ENCODE assay signal across 19 cellular contexts in genomic region chr16:85994492-85995433, GRCh38.
A peak's percentile ranks its signal among the peaks of the same experiment; 100 is the strongest.
DNase-seq lines count a peak whose midpoint lies in the region; ATAC-seq and TF ChIP-seq lines count a peak whose summit lies in the region.
"Had no signal": no experiment of that assay in that cellular context is flagged by ENCODE, and none has a peak within 500 bp of the region (broad histone marks: within the 10 kb centered on the region; RNA-seq: fewer than 3 reads in every experiment).

No MANE protein-coding gene starts in this region.

- H3K4me3 Mint-ChIP-seq in activated T-cell treated with anti-CD3 and anti-CD28 coated beads, Interleukin-2, amount 50 U/mL, for 72 hours: peak overlapping the region; percentile 6 to 45
- no peak overlapping the region for H3K4me3 Mint-ChIP-seq in activated T-cell treated with anti-CD3 and anti-CD28 coated beads, Interleukin-2, amount 50 U/mL, for 4 hours

- H3K36me3 ChIP-seq in Peyer's patch: no peaks in the 10 kb centered on the region
- H3K36me3 ChIP-seq: HAP-1, ovary had no signal

- TF ChIP-seq POLR2A in Peyer's patch (IDR thresholded peaks at IDR 0.05): no peak

- H3K27ac ChIP-seq in Peyer's patch: peak overlapping the region in 2 of 4 donors; percentile 35 to 65
- H3K27ac ChIP-seq: ovary had no signal

- no peak overlapping the region for H3K27ac Mint-ChIP-seq in activated T-cell treated with anti-CD3 and anti-CD28 coated beads, Interleukin-2, amount 50 U/mL, for 72 hours

- H3K36me3 Mint-ChIP-seq in activated T-cell treated with anti-CD3 and anti-CD28 coated beads, Interleukin-2, amount 50 U/mL, for 72 hours (ENCODE audit: insufficient read depth in 2 of 2): no peaks in the 10 kb centered on the region
- no peaks in the 10 kb centered on the region for H3K36me3 Mint-ChIP-seq in activated T-cell treated with anti-CD3 and anti-CD28 coated beads, Interleukin-2, amount 50 U/mL, for 4 hours (ENCODE audit: insufficient read depth)

- peaks cover 0 to under 1% (median 0%) of the 10 kb centered on the region in 4 donors for H3K4me1 ChIP-seq in Peyer's patch
- H3K4me1 ChIP-seq: HAP-1 had no signal

- DNase-seq in activated T-cell treated with anti-CD3 and anti-CD28 coated beads, Interleukin-2, amount 50 U/mL, for 72 hours: no peak
- no peak for DNase-seq in activated T-cell treated with anti-CD3 and anti-CD28 coated beads, Interleukin-2, amount 50 U/mL, for 4 hours
- DNase-seq in Peyer's patch: peak in 2 of 3 donors; percentile 54 to 66
- peak; percentile 32 for DNase-seq in kidney tubule cell (ENCODE audit: low spot score)
- DNase-seq in superior temporal gyrus (ENCODE audit: extremely low spot score): peak; percentile 19
- DNase-seq in DMS153 treated with DMSO at 0.1 percent for 48 hours (lab: John Stamatoyannopoulos, UW; ENCODE audit: unreplicated experiment): no peak
- DNase-seq: activated T-cell treated with anti-CD3 and anti-CD28 coated beads for 4 hours; caudate nucleus; effector CD8-positive, alpha-beta T cell; hippocampal formation; kidney glomerular epithelial cell; mucosa of descending colon; NCI-H1436 treated with DMSO at 0.1 percent for 48 hours; NCI-H345; ovary; T-helper 9 cell had no signal

- H3K27me3 Mint-ChIP-seq in activated T-cell treated with anti-CD3 and anti-CD28 coated beads, Interleukin-2, amount 50 U/mL, for 72 hours (ENCODE audit: low read depth): no peaks in the 10 kb centered on the region
- no peaks in the 10 kb centered on the region for H3K27me3 Mint-ChIP-seq in activated T-cell treated with anti-CD3 and anti-CD28 coated beads, Interleukin-2, amount 50 U/mL, for 4 hours (ENCODE audit: low read depth)

- peak overlapping the region in 1 of 4 donors; percentile 9 for H3K4me3 ChIP-seq in Peyer's patch
- H3K4me3 ChIP-seq: HAP-1, mucosa of descending colon, ovary had no signal

- no peak for TF ChIP-seq CTCF in Peyer's patch (IDR thresholded peaks at IDR 0.05)

- no peaks in the 10 kb centered on the region for H3K9me3 ChIP-seq in Peyer's patch
- H3K9me3 ChIP-seq: HAP-1, mucosa of descending colon, ovary had no signal

- H3K27me3 ChIP-seq in Peyer's patch: no peaks in the 10 kb centered on the region
- H3K27me3 ChIP-seq: ovary had no signal

- no peak for ATAC-seq in activated T-cell treated with anti-CD3 and anti-CD28 coated beads, Interleukin-2, amount 50 U/mL, for 72 hours (replicated peaks in 1 of 2)
- no peak for ATAC-seq in activated T-cell treated with anti-CD3 and anti-CD28 coated beads, Interleukin-2, amount 50 U/mL, for 4 hours
- ATAC-seq in HG02981 (IDR thresholded peaks at IDR 0.05; ENCODE audit: unreplicated experiment): no peak
- ATAC-seq in GM21825 (IDR thresholded peaks at IDR 0.05; ENCODE audit: unreplicated experiment): no peak

- H3K4me1 Mint-ChIP-seq in activated T-cell treated with anti-CD3 and anti-CD28 coated beads, Interleukin-2, amount 50 U/mL, for 72 hours (ENCODE audit: low read depth): peaks cover 62% of the 10 kb centered on the region
- peaks cover 56% of the 10 kb centered on the region for H3K4me1 Mint-ChIP-seq in activated T-cell treated with anti-CD3 and anti-CD28 coated beads, Interleukin-2, amount 50 U/mL, for 4 hours (ENCODE audit: low read depth)

- no peaks in the 10 kb centered on the region for H3K9me3 Mint-ChIP-seq in activated T-cell treated with anti-CD3 and anti-CD28 coated beads, Interleukin-2, amount 50 U/mL, for 72 hours
- no peaks in the 10 kb centered on the region for H3K9me3 Mint-ChIP-seq in activated T-cell treated with anti-CD3 and anti-CD28 coated beads, Interleukin-2, amount 50 U/mL, for 4 hours

Comparison
In these comparisons a context has a peak if more than half of its experiments do, and no peak if none do; other contexts are left out.
1. DNase-seq: peak in Peyer's patch (2 of 3), kidney tubule cell (single experiment) and superior temporal gyrus (single experiment); none in activated T-cell treated with anti-CD3 and anti-CD28 coated beads, Interleukin-2, amount 50 U/mL, for 72 hours (0 of 2), activated T-cell treated with anti-CD3 and anti-CD28 coated beads, Interleukin-2, amount 50 U/mL, for 4 hours (single experiment) and DMS153 treated with DMSO at 0.1 percent for 48 hours (single experiment).